4 cellular contexts compared by ENCODE assay signal in genomic region chr12:27231374-27231773, GRCh38.
TF ChIP-seq lines count a peak whose summit lies in the region.

No MANE protein-coding gene starts in this region.

TF ChIP-seq in A549, 52 proteins besides CTCF, POLR2A, EP300 and RAD21:
- peak; percentile 64 for TF ChIP-seq MAFK (IDR thresholded peaks at IDR 0.05; ENCODE audit: partially characterized antibody)

TF ChIP-seq in IMR-90, 13 proteins besides CTCF, POLR2A, EP300 and RAD21:
- peak; percentile 15; the same call in 1 of the 2 replicates for TF ChIP-seq MAFK (IDR thresholded peaks at IDR 0.05; ENCODE audit: low read depth, low read length)

TF ChIP-seq in K562, 482 proteins besides CTCF, POLR2A, EP300 and RAD21:
- TF ChIP-seq C11orf30 (IDR thresholded peaks at IDR 0.05; ENCODE audit: low read depth) (0 out of 2 replicates have a peak, but pooled peaks have one; percentile 24), ZNF316 (IDR thresholded peaks at IDR 0.05) (peak; percentile 68)

TF ChIP-seq in HepG2, 621 proteins besides CTCF, POLR2A, EP300 and RAD21:
- TF ChIP-seq MAFF (IDR thresholded peaks at IDR 0.05; ENCODE audit: low read depth, low read length): peak; percentile 31; the same call in 1 of the 2 replicates
- TF ChIP-seq MAFK (conservative IDR thresholded peaks at IDR 0.05 in 1 of 2, IDR thresholded peaks at IDR 0.05 in 1 of 2; ENCODE audit: low read length in 2 of 2): peak; percentile 48 to 59; a peak in 3 of 4 replicates
TF ChIP-seq in HepG2: peak in this region for 2; not testable (repeated sequence) for 619.
